Comparison of ENCODE assay signal across 9 cellular contexts in genomic region chr15:63050737-63051700, GRCh38. TPM values are rescaled to one million over a fixed set of nuclear protein-coding genes. Genes with fewer than 3 reads are reported as not detected.
DNase-seq lines count a peak whose midpoint lies in the region; ATAC-seq, FAIRE-seq and TF ChIP-seq lines count a peak whose summit lies in the region.
"Had no signal": no experiment of that assay in that cellular context is flagged by ENCODE, and none has a peak within 500 bp of the region (broad histone marks: within the 10 kb centered on the region; RNA-seq: fewer than 3 reads in every experiment).

No MANE protein-coding gene starts in this region.

- H2BK5ac ChIP-seq in IMR-90 (ENCODE audit: low read depth, low read length, poor library complexity, severe bottlenecking): peak overlapping the region; percentile 82

- peaks cover 92% of the 10 kb centered on the region for H4K20me1 ChIP-seq in IMR-90 (ENCODE audit: insufficient read depth, low read length)

- H3K36me3 ChIP-seq in IMR-90 (ENCODE audit: control insufficient read depth, insufficient read depth, low read length) (peaks cover 36% of the 10 kb centered on the region), adrenal gland (replicated peaks in 1 of 2) (no peaks in the 10 kb centered on the region), right lobe of liver (no peaks in the 10 kb centered on the region)
- H3K36me3 ChIP-seq in CD4-positive, alpha-beta memory T cell (ENCODE audit: insufficient read depth, low read length): no peaks in the 10 kb centered on the region

- TF ChIP-seq POLR2A in A549 (IDR thresholded peaks at IDR 0.05; ENCODE audit: low read length) (no peak), IMR-90 (IDR thresholded peaks at IDR 0.05; ENCODE audit: low read depth, low read length) (peak; percentile 8; the same call in 1 of the 2 replicates), adrenal gland (IDR thresholded peaks at IDR 0.05) (no peak), right lobe of liver (IDR thresholded peaks at IDR 0.05) (no peak)

- H4K8ac ChIP-seq in IMR-90 (ENCODE audit: low read depth in 2 of 2, low read length in 2 of 2): peak overlapping the region; percentile 14 to 69; a peak in 3 of 4 replicates

- no peak; a peak in 1 of 5 replicates for TF ChIP-seq EP300 in A549 (IDR thresholded peaks at IDR 0.05)

- H3K27me3 Mint-ChIP-seq in activated T-helper 17 cell treated with anti-CD3 and anti-CD28 coated beads, Interleukin-2, amount 50 U/mL, for 72 hours: peaks cover 15% of the 10 kb centered on the region
- H3K27me3 Mint-ChIP-seq in CD4-positive, alpha-beta memory T cell: peaks cover 5 to 11% of the 10 kb centered on the region in 2 donors

- peaks cover 5% of the 10 kb centered on the region for H3K9me1 ChIP-seq in IMR-90 (ENCODE audit: insufficient read depth, low read length)

- POLR2A ChIA-PET in A549 (lab: Yijun Ruan, JAX) (interaction anchor here (1.4 kb wide), 1 partner anchor 44 kb away, joined by 4 read pairs; no protein-coding TSS in a partner anchor), IMR-90 (lab: Charles Lee; ENCODE audit: unreplicated experiment) (interaction anchor here (1.1 kb wide), 1 partner anchor 110 kb away, joined by 3 read pairs; no protein-coding TSS in a partner anchor)
- POLR2A ChIA-PET in CD4-positive, alpha-beta memory T cell (lab: Charles Lee; ENCODE audit: partially characterized antibody): no interaction called here

- H4K91ac ChIP-seq in IMR-90 (ENCODE audit: insufficient read depth, low read depth, low read length): no peak overlapping the region

- peak in 1 of 2 experiments; percentile 96 for DNase-seq in A549 (ENCODE audit: low read depth in 1 of 2, low spot score in 1 of 2)
- peak; percentile 88 for DNase-seq in IMR-90
- no peak for DNase-seq in adrenal gland
- no peak for DNase-seq in right lobe of liver
- no peak for DNase-seq in CD4-positive, alpha-beta memory T cell
- DNase-seq: naive thymus-derived CD8-positive, alpha-beta T cell had no signal

- no peak overlapping the region; the same call in 1 of the 2 replicates for H2AK5ac ChIP-seq in IMR-90 (ENCODE audit: low read depth, low read length)

- H3K4me2 ChIP-seq in A549 (peak overlapping the region; percentile 93), IMR-90 (ENCODE audit: low read depth, low read length) (peak overlapping the region; percentile 83; the same call in 1 of the 2 replicates)

- dilution Hi-C loops in IMR-90 (cut with HindIII; ENCODE audit: low sequenced_read_pairs, unreplicated experiment): no loop called here

- H3K4ac ChIP-seq in IMR-90 (ENCODE audit: low read depth, low read length): peak overlapping the region; percentile 62; the same call in 1 of the 2 replicates

- peaks cover 0 to 68% of the 10 kb centered on the region in 2 experiments; a peak in 2 of 4 replicates for H3K79me1 ChIP-seq in IMR-90 (ENCODE audit: low read depth in 1 of 2, low read length in 2 of 2)

- peak overlapping the region; percentile 60; the same call in 1 of the 2 replicates for H3K56ac ChIP-seq in IMR-90 (ENCODE audit: extremely low read depth, insufficient read depth, low read length)

- H3K27ac Mint-ChIP-seq in activated T-helper 17 cell treated with anti-CD3 and anti-CD28 coated beads, Interleukin-2, amount 50 U/mL, for 72 hours: no peak overlapping the region
- peak overlapping the region in 1 of 7 donors; percentile 13 for H3K27ac Mint-ChIP-seq in CD4-positive, alpha-beta memory T cell
- H3K27ac Mint-ChIP-seq: naive thymus-derived CD8-positive, alpha-beta T cell had no signal

- peak overlapping the region; percentile 31; the same call in 1 of the 2 replicates for H2BK120ac ChIP-seq in IMR-90 (ENCODE audit: low read depth, low read length)

- BruUV-seq in IMR-90 (replicated peaks; lab: Mats Ljungman, UMichigan): TSS peak; percentile 45

- peak in 1 of 2 experiments; percentile 15; a peak in 3 of 6 replicates for ATAC-seq in A549
- peak; percentile 2 for ATAC-seq in IMR-90 (ENCODE audit: low read depth)
- ATAC-seq in right lobe of liver: peak; percentile 0 to 12 (median 6)
- no peak for ATAC-seq in activated T-helper 17 cell treated with anti-CD3 and anti-CD28 coated beads, Interleukin-2, amount 50 U/mL, for 72 hours (replicated peaks)
- no peak for ATAC-seq in HG02678 (IDR thresholded peaks at IDR 0.05; ENCODE audit: unreplicated experiment)
- ATAC-seq in HG02759 (IDR thresholded peaks at IDR 0.05; ENCODE audit: unreplicated experiment): no peak
- ATAC-seq: naive thymus-derived CD8-positive, alpha-beta T cell had no signal

- H3K27me3 ChIP-seq in IMR-90 (ENCODE audit: control insufficient read depth, insufficient read depth, low read length) (no peaks in the 10 kb centered on the region), adrenal gland (no peaks in the 10 kb centered on the region), right lobe of liver (no peaks in the 10 kb centered on the region)
- H3K27me3 ChIP-seq in CD4-positive, alpha-beta memory T cell (ENCODE audit: insufficient read depth, low read length): peaks cover 3% of the 10 kb centered on the region

- peak overlapping the region; percentile 71; the same call in 1 of the 2 replicates for H3K14ac ChIP-seq in IMR-90 (replicated peaks; ENCODE audit: low read depth, low read length)

- no peak overlapping the region for H2BK15ac ChIP-seq in IMR-90 (ENCODE audit: low read depth, low read length)

- peak; percentile 18 for FAIRE-seq in A549 (lab: Jason Lieb, UNC)

- peak overlapping the region; percentile 24; the same call in 1 of the 2 replicates for H2BK20ac ChIP-seq in IMR-90 (ENCODE audit: low read depth, low read length)

- H2AK9ac ChIP-seq in IMR-90 (replicated peaks; ENCODE audit: low read depth, low read length, poor library complexity): no peak overlapping the region

- no peaks in the 10 kb centered on the region for H3K36me3 Mint-ChIP-seq in activated T-helper 17 cell treated with anti-CD3 and anti-CD28 coated beads, Interleukin-2, amount 50 U/mL, for 72 hours (ENCODE audit: low read depth)
- peaks cover 0 to 6% of the 10 kb centered on the region in 2 donors for H3K36me3 Mint-ChIP-seq in CD4-positive, alpha-beta memory T cell
- H3K36me3 Mint-ChIP-seq: naive thymus-derived CD8-positive, alpha-beta T cell had no signal

- H3K4me1 ChIP-seq in A549 (peaks cover 86% of the 10 kb centered on the region), IMR-90 (ENCODE audit: control insufficient read depth, insufficient read depth, low read length) (peaks cover 30% of the 10 kb centered on the region), adrenal gland (replicated peaks in 1 of 2) (peaks cover 58 to 76% of the 10 kb centered on the region in 2 donors), right lobe of liver (peaks cover 0 to 66% (median 30%) of the 10 kb centered on the region in 4 donors)
- H3K4me1 ChIP-seq in CD4-positive, alpha-beta memory T cell (ENCODE audit: insufficient read depth, low read length): peaks cover 19% of the 10 kb centered on the region

- no peak overlapping the region for H3K4me3 Mint-ChIP-seq in activated T-helper 17 cell treated with anti-CD3 and anti-CD28 coated beads, Interleukin-2, amount 50 U/mL, for 72 hours
- peak overlapping the region in 1 of 8 donors; percentile 46 for H3K4me3 Mint-ChIP-seq in CD4-positive, alpha-beta memory T cell

- H3K9me3 Mint-ChIP-seq in activated T-helper 17 cell treated with anti-CD3 and anti-CD28 coated beads, Interleukin-2, amount 50 U/mL, for 72 hours: no peaks in the 10 kb centered on the region
- H3K9me3 Mint-ChIP-seq in CD4-positive, alpha-beta memory T cell: no peaks in the 10 kb centered on the region
- H3K9me3 Mint-ChIP-seq: naive thymus-derived CD8-positive, alpha-beta T cell had no signal

- 7% methylated on average over 5 of the region's 5 CpGs for WGBS in A549 (ENCODE audit: missing lambda C conversion rate)
- WGBS in IMR-90 (ENCODE audit: extremely low coverage in 2 of 2, insufficient read length in 1 of 2), 2 experiments: no CpG with 5 or more reads among the region's 5 CpGs
- 61 to 74% (median 66%) methylated on average over 5 of the region's 5 CpGs for WGBS in adrenal gland, 4 donors
- WGBS in right lobe of liver (ENCODE audit: insufficient coverage, low coverage, low lambda C conversion rate, missing lambda C conversion rate): 34% methylated on average over 5 of the region's 5 CpGs

- in situ Hi-C loops in IMR-90 (cut with MboI; ENCODE audit: low sequenced_read_pairs): no loop called here

- TF ChIP-seq RAD21 in A549 (conservative IDR thresholded peaks at IDR 0.05 in 1 of 2, IDR thresholded peaks at IDR 0.05 in 1 of 2): peak in 1 of 2 experiments; percentile 6; a peak in 1 of 5 replicates
- no peak for TF ChIP-seq RAD21 in IMR-90 (IDR thresholded peaks at IDR 0.05; ENCODE audit: low read length)

- H3K9ac ChIP-seq in IMR-90 (ENCODE audit: low read depth, low read length): peak overlapping the region; percentile 86; the same call in 1 of the 2 replicates

- H3K4me1 Mint-ChIP-seq in activated T-helper 17 cell treated with anti-CD3 and anti-CD28 coated beads, Interleukin-2, amount 50 U/mL, for 72 hours: peaks cover 11% of the 10 kb centered on the region
- H3K4me1 Mint-ChIP-seq in CD4-positive, alpha-beta memory T cell: peaks cover 9 to 28% (median 17%) of the 10 kb centered on the region in 4 donors

- no peak for TF ChIP-seq CTCF in A549 (IDR thresholded peaks at IDR 0.05)
- no peak for TF ChIP-seq CTCF in IMR-90 (conservative IDR thresholded peaks at IDR 0.05; ENCODE audit: low read depth, low read length)
- no peak for TF ChIP-seq CTCF in adrenal gland (IDR thresholded peaks at IDR 0.05)
- no peak for TF ChIP-seq CTCF in right lobe of liver (IDR thresholded peaks at IDR 0.05)

- H3K27ac ChIP-seq in A549: peak overlapping the region; percentile 94 to 97
- H3K27ac ChIP-seq in IMR-90 (ENCODE audit: insufficient read depth, low read length): peak overlapping the region; percentile 66
- peak overlapping the region in 4 of 5 donors; percentile 46 to 94 (median 74) for H3K27ac ChIP-seq in adrenal gland
- H3K27ac ChIP-seq in right lobe of liver: peak overlapping the region; percentile 94 to 98 (median 97)
- H3K27ac ChIP-seq in CD4-positive, alpha-beta memory T cell (ENCODE audit: low read depth, low read length): no peak overlapping the region

- intact Hi-C loops in IMR-90 (cut with micrococcal nuclease) (no loop called here), adrenal gland (cut with DNase I) (no loop called here), right lobe of liver (cut with DNase I) (no loop called here)
- intact Hi-C loops in CD4-positive, alpha-beta memory T cell (cut with micrococcal nuclease): no loop called here

- H3K23ac ChIP-seq in IMR-90 (ENCODE audit: low read depth, low read length): peak overlapping the region; percentile 82; the same call in 1 of the 2 replicates

- H3K18ac ChIP-seq in IMR-90 (ENCODE audit: low read depth, low read length): peak overlapping the region; percentile 86; the same call in 1 of the 2 replicates

- H3K9me3 ChIP-seq in A549: no peaks in the 10 kb centered on the region
- no peaks in the 10 kb centered on the region for H3K9me3 ChIP-seq in IMR-90 (ENCODE audit: control insufficient read depth, insufficient read depth, low read length)
- H3K9me3 ChIP-seq in adrenal gland (replicated peaks in 1 of 3): no peaks in the 10 kb centered on the region
- no peaks in the 10 kb centered on the region for H3K9me3 ChIP-seq in right lobe of liver
- H3K9me3 ChIP-seq in CD4-positive, alpha-beta memory T cell (ENCODE audit: control insufficient read depth in 1 of 2, low read length in 2 of 2): no peaks in the 10 kb centered on the region

- H2AFZ ChIP-seq in IMR-90 (replicated peaks; ENCODE audit: low read length, poor library complexity): no peak overlapping the region

- CTCF ChIA-PET in A549 (lab: Yijun Ruan, JAX) (interaction anchor here (0.6 to 50.6 kb wide), 6 partner anchors 12 to 278 kb away, joined by 3 to 1136 read pairs (median 10); no protein-coding TSS in a partner anchor), IMR-90 (lab: Yijun Ruan, JAX) (no interaction called here)
- CTCF ChIA-PET in CD4-positive, alpha-beta memory T cell (lab: Charles Lee; ENCODE audit: partially characterized antibody): no interaction called here

- peak overlapping the region; percentile 16; the same call in 1 of the 2 replicates for H4K5ac ChIP-seq in IMR-90 (ENCODE audit: low read depth, low read length)

- H3K4me3 ChIP-seq in A549 (peak overlapping the region; percentile 87), IMR-90 (ENCODE audit: insufficient read depth, low read depth, low read length) (no peak overlapping the region), adrenal gland (peak overlapping the region in 1 of 4 donors; percentile 92), right lobe of liver (peak overlapping the region in 1 of 3 donors; percentile 2)
- H3K4me3 ChIP-seq in CD4-positive, alpha-beta memory T cell (ENCODE audit: low read length in 2 of 2): no peak overlapping the region

RNA-seq across cellular contexts. Expression of gene TPM1, which starts 8.5 kb away (rescaled TPM):
- polyA plus RNA-seq in A549 (2011; rRNA removed) (777 and 894 TPM in 2 replicates), A549 (2017; fragmentation: RNase III; extraction: RNeasy Plus Mini Kit Qiagen cat#74134 plus additional on column Dnase treatment) (954 to 1,229 TPM (median 1,043 TPM) in 3 replicates), IMR-90 (2012; rRNA removed) (1,566 and 1,623 TPM in 2 replicates), adrenal gland (100 to 1,000 TPM; 162 to 246 (median 205) TPM)
- polyA plus RNA-seq in A549 (2012; cell fraction: cytosol; rRNA removed): 824 and 915 TPM in 2 replicates
- polyA plus RNA-seq in A549 (2012; cell fraction: nucleus; rRNA removed): 678 and 876 TPM in 2 replicates
- polyA minus RNA-seq in A549 (2011; rRNA and poly(A)+ RNA removed): 537 and 670 TPM in 2 replicates
- total RNA-seq in IMR-90 (2012; rRNA removed) (661 and 997 TPM in 2 replicates), adrenal gland (100 to 1,000 TPM in 6 of 8 donors, 10 to 100 TPM in 2; 81.8 to 217 (median 157) TPM), right lobe of liver (100 to 1,000 TPM in 3 of 6 experiments, 10 to 100 TPM in 3; 44.3 to 180 (median 91.6) TPM)
- polyA plus RNA-seq in IMR-90 (2012; cell fraction: cytosol; rRNA removed): 700 and 932 TPM in 2 replicates
- polyA plus RNA-seq in IMR-90 (2012; cell fraction: nucleus; rRNA removed; ENCODE audit: low replicate concordance): 972 and 2,415 TPM in 2 replicates
- total RNA-seq in activated T-helper 17 cell treated with anti-CD3 and anti-CD28 coated beads, Interleukin-2, amount 50 U/mL, for 72 hours: 1 to 10 TPM; 3.0 to 9.7 TPM
- total RNA-seq in CD4-positive, alpha-beta memory T cell: 10 to 100 TPM; 25.5 to 29.4 TPM
- polyA plus RNA-seq in CD4-positive, alpha-beta memory T cell: 10 to 100 TPM in 1 of 2 donors, 1 to 10 TPM in 1; 8.5 to 11.2 TPM

Comparison
In these comparisons a context has a peak if more than half of its experiments do, and no peak if none do; other contexts are left out.
1. ATAC-seq: peak in IMR-90 (single experiment) and right lobe of liver (4 of 4); none in activated T-helper 17 cell treated with anti-CD3 and anti-CD28 coated beads, Interleukin-2, amount 50 U/mL, for 72 hours (single experiment), HG02678 (single experiment) and HG02759 (single experiment).